20 cellular contexts compared by ENCODE assay signal in genomic region chr12:59927041-59927440, GRCh38.
DNase-seq lines count a peak whose midpoint lies in the region; ATAC-seq, FAIRE-seq and TF ChIP-seq lines count a peak whose summit lies in the region.
"Had no signal": no experiment of that assay in that cellular context is flagged by ENCODE, and none has a peak within 500 bp of the region (broad histone marks: within the 10 kb centered on the region; RNA-seq: fewer than 3 reads in every experiment).

No MANE protein-coding gene starts in this region.

- H3K4me1 ChIP-seq in PC-3 (ENCODE audit: insufficient read depth, low read length), result peaks cover 31% of the 10 kb centered on the region
- H3K4me1 ChIP-seq in keratinocyte (ENCODE audit: control insufficient read depth, extremely low read depth, insufficient read depth, low read length), result peaks cover 30% of the 10 kb centered on the region

- H3K9me1 ChIP-seq in keratinocyte (ENCODE audit: control insufficient read depth, extremely low read depth, insufficient read depth, low read length), result no peaks in the 10 kb centered on the region

- CTCF ChIA-PET in PC-3 (lab: Charles Lee), result no interaction called here

- POLR2A ChIA-PET in PC-3 (lab: Charles Lee; ENCODE audit: unreplicated experiment), result no interaction called here

- H3K79me2 ChIP-seq in PC-3 (ENCODE audit: low read length) (no peaks in the 10 kb centered on the region), keratinocyte (ENCODE audit: control insufficient read depth, insufficient read depth, low read length) (no peaks in the 10 kb centered on the region)

- H4K20me1 ChIP-seq in PC-3 (ENCODE audit: low read length) (no peaks in the 10 kb centered on the region), keratinocyte (ENCODE audit: control insufficient read depth, extremely low read depth, insufficient read depth, low read length) (no peaks in the 10 kb centered on the region)

- dilution Hi-C loops in keratinocyte (cut with MboI; ENCODE audit: extremely low pct_ligation_motif_present, low sequenced_read_pairs), result no loop called here

- H3K27me3 ChIP-seq in PC-3 (ENCODE audit: low read length), result no peaks in the 10 kb centered on the region
- H3K27me3 ChIP-seq in keratinocyte (ENCODE audit: control insufficient read depth, extremely low read depth, insufficient read depth, low read length), result no peaks in the 10 kb centered on the region

- H3K36me3 ChIP-seq in PC-3 (ENCODE audit: low read depth, low read length) (no peaks in the 10 kb centered on the region), keratinocyte (ENCODE audit: control insufficient read depth in 2 of 2, extremely low read depth in 1 of 2, insufficient read depth in 2 of 2, low read length in 2 of 2) (no peaks in the 10 kb centered on the region)

- H2AFZ ChIP-seq in PC-3 (ENCODE audit: low read length) (no peak overlapping the region), keratinocyte (ENCODE audit: control insufficient read depth, low read length) (no peak overlapping the region)

- H3K27ac ChIP-seq in PC-3 (ENCODE audit: low read length) (no peak overlapping the region), keratinocyte (ENCODE audit: control insufficient read depth, insufficient read depth, low read length) (peak overlapping the region; percentile 18)

- peak; percentile 8 for DNase-seq in GM03348 (ENCODE audit: low spot score)
- DNase-seq in PC-3, result peak; percentile 60
- peak; percentile 77 for DNase-seq in epithelial cell of esophagus (ENCODE audit: low read depth)
- DNase-seq in keratinocyte (ENCODE audit: low read depth, low spot score), result peak; percentile 26
- DNase-seq in stimulated activated CD4-positive, alpha-beta T cell treated with anti-CD3 and anti-CD28 coated beads, Interleukin-2, amount 100 ng/mL, for 24 hours, result no peak
- DNase-seq in GF-D8 (lab: John Stamatoyannopoulos, UW), result no peak
- DNase-seq: ACHN, DMS79 treated with DMSO at 0.1 percent for 48 hours, H7, NCI-H1417, NCI-H187 treated with DMSO at 0.1 percent for 48 hours, NCI-H2227 treated with DMSO at 0.1 percent for 48 hours, NCI-H510A treated with DMSO at 0.1 percent for 48 hours, NCI-H774, RPMI8226, T-helper 17 cell had no signal

- H3K4me3 ChIP-seq in PC-3 (ENCODE audit: low read length) (no peak overlapping the region), epithelial cell of esophagus (ENCODE audit: low read length) (no peak overlapping the region), keratinocyte (ENCODE audit: control insufficient read depth in 2 of 3, extremely low read depth in 1 of 3, insufficient read depth in 2 of 3, low read depth in 1 of 3, low read length in 3 of 3) (no peak overlapping the region)
- H3K4me3 ChIP-seq: K562 had no signal

- intact Hi-C loops in PC-3 (cut with micrococcal nuclease), result loop anchor here (1.0 to 2.0 kb wide), 2 partner anchors 9 to 46 kb away; no protein-coding TSS in a partner anchor

- H3K9ac ChIP-seq in PC-3 (ENCODE audit: low read length) (no peak overlapping the region), keratinocyte (ENCODE audit: control insufficient read depth, extremely low read depth, insufficient read depth, low read length) (no peak overlapping the region)

- BruUV-seq in PC-3 (replicated peaks; lab: Mats Ljungman, UMichigan), result no TSS peak

- no peaks in the 10 kb centered on the region for H3K9me2 ChIP-seq in PC-3 (replicated peaks; ENCODE audit: low read length)

- no peak for FAIRE-seq in keratinocyte (lab: Jason Lieb, UNC)
- FAIRE-seq: GM12891, GM18507, K562 had no signal

- H3K9me3 ChIP-seq in PC-3 (ENCODE audit: low read length) (0 out of 2 replicates have a peak, but pooled peaks cover 5% of the 10 kb centered on the region), keratinocyte (ENCODE audit: control insufficient read depth, low read depth, low read length) (no peaks in the 10 kb centered on the region)

- ATAC-seq in PC-3 (peak; percentile 34; the same call in 1 of the 2 replicates), HG03442 (IDR thresholded peaks at IDR 0.05; ENCODE audit: unreplicated experiment) (no peak)
- ATAC-seq: K562, T-helper 17 cell had no signal

- no peaks in the 10 kb centered on the region for H3F3A ChIP-seq in PC-3 (ENCODE audit: low read length, unreplicated experiment)

- TF ChIP-seq CTCF in PC-3 (conservative IDR thresholded peaks at IDR 0.05; ENCODE audit: low read depth, low read length) (no peak), epithelial cell of esophagus (IDR thresholded peaks at IDR 0.05; ENCODE audit: insufficient read depth, low read depth, low read length, missing control alignments) (no peak), keratinocyte (optimal IDR thresholded peaks at IDR 0.05 in 1 of 3, IDR thresholded peaks at IDR 0.05 in 1 of 3, conservative IDR thresholded peaks at IDR 0.05 in 1 of 3; ENCODE audit: extremely low read depth in 1 of 3, insufficient read depth in 2 of 3, low read length in 3 of 3) (no peak)

- H3K4me2 ChIP-seq in PC-3 (ENCODE audit: low read length) (peak overlapping the region; percentile 35), keratinocyte (ENCODE audit: control insufficient read depth, extremely low read depth, insufficient read depth, low read depth, low read length) (peak overlapping the region; percentile 14)

Comparison
In these comparisons a context has a peak if more than half of its experiments do, and no peak if none do; other contexts are left out.
1. DNase-seq: peak in GM03348 (single experiment), PC-3 (single experiment), epithelial cell of esophagus (single experiment) and keratinocyte (single experiment); none in stimulated activated CD4-positive, alpha-beta T cell treated with anti-CD3 and anti-CD28 coated beads, Interleukin-2, amount 100 ng/mL, for 24 hours (0 of 2) and GF-D8 (single experiment).